In genomic region chr9:89234186-89234585, GRCh38 we compare ENCODE assay signal across 12 cellular contexts. TPM values are rescaled to one million over a fixed set of nuclear protein-coding genes. Genes with fewer than 3 reads are reported as not detected.
A peak's percentile ranks its signal among the peaks of the same experiment; 100 is the strongest.
DNase-seq lines count a peak whose midpoint lies in the region; ATAC-seq and TF ChIP-seq lines count a peak whose summit lies in the region.
"Had no signal": no experiment of that assay in that cellular context is flagged by ENCODE, and none has a peak within 500 bp of the region (broad histone marks: within the 10 kb centered on the region; RNA-seq: fewer than 3 reads in every experiment).

No MANE protein-coding gene starts in this region.

- ATAC-seq in body of pancreas: no peak
- ATAC-seq: HCT116 had no signal

- DNase-seq in WERI-Rb-1: no peak
- no peak for DNase-seq in body of pancreas
- no peak for DNase-seq in activated CD4-positive, CD25-positive, alpha-beta regulatory T cell (lab: John Stamatoyannopoulos, UW)
- no peak for DNase-seq in kidney glomerular epithelial cell (lab: John Stamatoyannopoulos, UW)
- DNase-seq: NCI-H1694, NCI-H510A treated with DMSO at 0.1 percent for 48 hours had no signal

- TF ChIP-seq CTCF in WERI-Rb-1 (IDR thresholded peaks at IDR 0.05; ENCODE audit: low read depth, low read length) (no peak), body of pancreas (IDR thresholded peaks at IDR 0.05) (no peak)

- intact Hi-C loops in body of pancreas (cut with DNase I): no loop called here

- no peaks in the 10 kb centered on the region for H3K36me3 ChIP-seq in ES-I3 (ENCODE audit: insufficient read depth, low read length)
- no peaks in the 10 kb centered on the region for H3K36me3 ChIP-seq in WERI-Rb-1
- H3K36me3 ChIP-seq in iPS-15b (ENCODE audit: control insufficient read depth, insufficient read depth, low read length): no peaks in the 10 kb centered on the region
- no peaks in the 10 kb centered on the region for H3K36me3 ChIP-seq in skeletal muscle satellite cell (ENCODE audit: insufficient read depth, low read length)
- H3K36me3 ChIP-seq in body of pancreas (replicated peaks in 1 of 2; ENCODE audit: insufficient read depth in 1 of 2, low read depth in 2 of 2): no peaks in the 10 kb centered on the region

- 19 to 35% methylated on average over 12 of the region's 12 CpGs for WGBS in body of pancreas, 2 donors

- H3K27me3 ChIP-seq in WERI-Rb-1 (ENCODE audit: insufficient read depth, low read depth, severe bottlenecking) (no peaks in the 10 kb centered on the region), iPS-15b (ENCODE audit: control insufficient read depth, insufficient read depth, low read length) (peaks cover 24% of the 10 kb centered on the region), skeletal muscle satellite cell (ENCODE audit: control insufficient read depth, insufficient read depth, low read length) (peaks cover 40% of the 10 kb centered on the region), body of pancreas (no peaks in the 10 kb centered on the region)

- H3K4me3 ChIP-seq in WERI-Rb-1 (ENCODE audit: low read depth, low read length) (peak overlapping the region; percentile 43), iPS-15b (ENCODE audit: low read depth, low read length) (peak overlapping the region; percentile 60), skeletal muscle satellite cell (ENCODE audit: low read length) (peak overlapping the region; percentile 47), body of pancreas (no peak overlapping the region)

- H3K9ac ChIP-seq in ES-I3 (ENCODE audit: low read depth, low read length): peak overlapping the region; percentile 51; the same call in 1 of the 2 replicates
- H3K9ac ChIP-seq in iPS-15b (ENCODE audit: low read depth, low read length): no peak overlapping the region
- H3K9ac ChIP-seq in skeletal muscle satellite cell (ENCODE audit: low read depth, low read length): no peak overlapping the region

- H3K9me3 ChIP-seq in ES-I3 (ENCODE audit: control insufficient read depth, insufficient read depth, low read length): no peaks in the 10 kb centered on the region
- H3K9me3 ChIP-seq in WERI-Rb-1 (ENCODE audit: severe bottlenecking): no peaks in the 10 kb centered on the region
- H3K9me3 ChIP-seq in iPS-15b (ENCODE audit: control insufficient read depth, insufficient read depth, low read length): no peaks in the 10 kb centered on the region
- H3K9me3 ChIP-seq in skeletal muscle satellite cell (replicated peaks; ENCODE audit: low read length): no peaks in the 10 kb centered on the region
- H3K9me3 ChIP-seq in body of pancreas: no peaks in the 10 kb centered on the region

- TF ChIP-seq POLR2A in body of pancreas (IDR thresholded peaks at IDR 0.05): no peak

- H3K4me1 ChIP-seq in ES-I3 (ENCODE audit: insufficient read depth, low read length): peaks cover 6% of the 10 kb centered on the region; the same call in 1 of the 2 replicates
- H3K4me1 ChIP-seq in iPS-15b (ENCODE audit: control insufficient read depth, insufficient read depth, low read length): no peaks in the 10 kb centered on the region
- H3K4me1 ChIP-seq in skeletal muscle satellite cell (ENCODE audit: control insufficient read depth, insufficient read depth, low read length): no peaks in the 10 kb centered on the region
- H3K4me1 ChIP-seq in body of pancreas: peaks cover 5% of the 10 kb centered on the region

- H3K27ac ChIP-seq in WERI-Rb-1: no peak overlapping the region
- H3K27ac ChIP-seq in body of pancreas: no peak overlapping the region

- H3K4me2 ChIP-seq in skeletal muscle satellite cell (ENCODE audit: low read length): peak overlapping the region; percentile 31

RNA-seq across cellular contexts. Expression of gene SHC3, which starts 55.6 kb away (rescaled TPM):
- total RNA-seq in skeletal muscle satellite cell (2012; rRNA removed): 2.8 and 3.7 TPM in 2 replicates
- total RNA-seq in body of pancreas: 1 to 10 TPM; 5.7 to 6.9 TPM
- total RNA-seq: activated T-helper 17 cell treated with anti-CD3 and anti-CD28 coated beads, Interleukin-2, amount 50 U/mL, for 72 hours; CD4-positive, alpha-beta T cell had no signal

Comparison
In these comparisons a context has a peak if more than half of its experiments do, and no peak if none do; other contexts are left out.
1. H3K4me3 ChIP-seq: peak in WERI-Rb-1 (single experiment), iPS-15b (single experiment) and skeletal muscle satellite cell (single experiment); none in body of pancreas (0 of 2).